9 cellular contexts compared by ENCODE assay signal in genomic region chr17:47897561-47897960, GRCh38. TPM values are rescaled to one million over a fixed set of nuclear protein-coding genes. Genes with fewer than 3 reads are reported as not detected.
DNase-seq lines count a peak whose midpoint lies in the region; ATAC-seq and TF ChIP-seq lines count a peak whose summit lies in the region.
"Had no signal": no experiment of that assay in that cellular context is flagged by ENCODE, and none has a peak within 500 bp of the region (broad histone marks: within the 10 kb centered on the region; RNA-seq: fewer than 3 reads in every experiment).

No MANE protein-coding gene starts in this region.

- CTCF ChIA-PET in CD4-positive, alpha-beta T cell (lab: Charles Lee), result interaction anchor here (1.1 kb wide), 1 partner anchor 55 kb away, joined by 3 read pairs; no protein-coding TSS in a partner anchor

- ATAC-seq in CD4-positive, alpha-beta T cell (ENCODE audit: poor library complexity), result no peak

- intact Hi-C loops in CD4-positive, alpha-beta T cell (cut with DNase I, micrococcal nuclease), result loop anchor here in 1 of 2 experiments (2.0 to 5.0 kb wide), 3 partner anchors 43 to 245 kb away; partner anchors contain the start of genes PNPO and SNX11
- intact Hi-C loops in testis (cut with DNase I; ENCODE audit: low total_unique reads), result no loop called here

- no peak for DNase-seq in CD4-positive, alpha-beta T cell
- DNase-seq in NB4 (ENCODE audit: low read depth), result no peak
- DNase-seq in nephron progenitor cell, result no peak
- no peak for DNase-seq in NCI-H345 treated with DMSO at 0.1 percent for 48 hours (lab: John Stamatoyannopoulos, UW; ENCODE audit: unreplicated experiment)
- no peak for DNase-seq in NCI-H1417 (lab: John Stamatoyannopoulos, UW)
- DNase-seq in activated CD4-positive, alpha-beta T cell treated with anti-CD3 and anti-CD28 coated beads for 4 hours, result no peak
- DNase-seq in testis, result no peak

- WGBS in ectodermal cell, 2 experiments, result 92 to 96% methylated on average over 5 of the region's 5 CpGs
- WGBS in testis, 2 donors, result 50 to 54% methylated on average over 5 of the region's 5 CpGs

- H3K27ac Mint-ChIP-seq in CD4-positive, alpha-beta T cell, result peak overlapping the region; percentile 94
- H3K27ac Mint-ChIP-seq in nephron progenitor cell, result peak overlapping the region; percentile 88

- peaks cover 65% of the 10 kb centered on the region for H3K36me3 Mint-ChIP-seq in CD4-positive, alpha-beta T cell (ENCODE audit: low read depth)
- peaks cover 8% of the 10 kb centered on the region for H3K36me3 Mint-ChIP-seq in nephron progenitor cell (ENCODE audit: low read depth)

- H3K9me3 ChIP-seq in CD4-positive, alpha-beta T cell (ENCODE audit: control insufficient read depth, low read length), result no peaks in the 10 kb centered on the region
- H3K9me3 ChIP-seq in ectodermal cell (ENCODE audit: control insufficient read depth, low read length), result no peaks in the 10 kb centered on the region
- H3K9me3 ChIP-seq in testis, result no peaks in the 10 kb centered on the region

- TF ChIP-seq POLR2A in NB4 (IDR thresholded peaks at IDR 0.05; ENCODE audit: extremely low read depth, insufficient read length), result no peak
- TF ChIP-seq POLR2A in testis (IDR thresholded peaks at IDR 0.05), result no peak

- no peak overlapping the region for H3K27ac ChIP-seq in CD4-positive, alpha-beta T cell (ENCODE audit: low read depth, low read length)
- H3K27ac ChIP-seq in ectodermal cell (ENCODE audit: insufficient read depth, low read depth, low read length, poor library complexity, severe bottlenecking), result no peak overlapping the region
- peak overlapping the region in 1 of 2 donors; percentile 100 for H3K27ac ChIP-seq in testis

- peaks cover 63% of the 10 kb centered on the region for H3K4me1 Mint-ChIP-seq in CD4-positive, alpha-beta T cell (ENCODE audit: low read depth)
- peaks cover 68% of the 10 kb centered on the region for H3K4me1 Mint-ChIP-seq in nephron progenitor cell

- H3K4me1 ChIP-seq in ectodermal cell (ENCODE audit: control insufficient read depth, insufficient read depth, low read length) (peaks cover 40% of the 10 kb centered on the region), testis (peaks cover 22% of the 10 kb centered on the region)

- H3K27me3 Mint-ChIP-seq in CD4-positive, alpha-beta T cell, result no peaks in the 10 kb centered on the region
- H3K27me3 Mint-ChIP-seq in nephron progenitor cell (ENCODE audit: low read depth, poor library complexity), result peaks cover 3% of the 10 kb centered on the region

- H3K27me3 ChIP-seq in CD4-positive, alpha-beta T cell (ENCODE audit: control insufficient read depth, insufficient read depth, low read length), result no peaks in the 10 kb centered on the region
- H3K27me3 ChIP-seq in ectodermal cell (ENCODE audit: control insufficient read depth, insufficient read depth, low read length, poor library complexity, severe bottlenecking) (no peaks in the 10 kb centered on the region), testis (no peaks in the 10 kb centered on the region)

- peak overlapping the region; percentile 92 for H3K4me3 ChIP-seq in NB4 (ENCODE audit: low read depth, low read length)
- peak overlapping the region; percentile 90 for H3K4me3 ChIP-seq in ectodermal cell (ENCODE audit: insufficient read depth, low read depth, low read length)
- H3K4me3 ChIP-seq in testis, result no peak overlapping the region

- TF ChIP-seq CTCF in CD4-positive, alpha-beta T cell (IDR thresholded peaks at IDR 0.05), result no peak
- TF ChIP-seq CTCF in NB4 (IDR thresholded peaks at IDR 0.05; ENCODE audit: low read depth, low read length) (no peak), nephron progenitor cell (IDR thresholded peaks at IDR 0.05) (no peak), testis (IDR thresholded peaks at IDR 0.05) (no peak)

- no peaks in the 10 kb centered on the region for H3K9me3 Mint-ChIP-seq in CD4-positive, alpha-beta T cell
- no peaks in the 10 kb centered on the region for H3K9me3 Mint-ChIP-seq in nephron progenitor cell

- no peaks in the 10 kb centered on the region for H3K36me3 ChIP-seq in ectodermal cell (ENCODE audit: control insufficient read depth, insufficient read depth, low read length)
- H3K36me3 ChIP-seq in testis (ENCODE audit: low read depth, missing control alignments), result no peaks in the 10 kb centered on the region

- POLR2A ChIA-PET in CD4-positive, alpha-beta T cell (lab: Charles Lee), result interaction anchor here (1.1 to 1.3 kb wide), 2 partner anchors 11 to 56 kb away, joined by 3 to 6 read pairs; partner anchors contain the start of gene SCRN2

- H3K4me3 Mint-ChIP-seq in CD4-positive, alpha-beta T cell, result peak overlapping the region; percentile 96
- peak overlapping the region; percentile 95 for H3K4me3 Mint-ChIP-seq in nephron progenitor cell

RNA-seq across cellular contexts. Expression of gene SP2, which starts 1.5 kb away (rescaled TPM):
- total RNA-seq in CD4-positive, alpha-beta T cell, result 10 to 100 TPM; 19.9 to 21.5 TPM
- 20.6 TPM for polyA plus RNA-seq in ectodermal cell (2013, experiment 1 of 4)
- polyA plus RNA-seq in ectodermal cell (2013, experiment 2 of 4), result 22.6 TPM
- polyA plus RNA-seq in ectodermal cell (2013, experiment 3 of 4), result 15.2 TPM
- polyA plus RNA-seq in ectodermal cell (2013, experiment 4 of 4), result 17.0 TPM
- 10 to 100 TPM; 18.9 to 23.5 TPM for total RNA-seq in testis
- 35.0 TPM for polyA plus RNA-seq in testis (ENCODE audit: insufficient read depth, low read depth, low replicate concordance)

RNA-seq across cellular contexts. Expression of gene PNPO, which starts 43.8 kb away (rescaled TPM):
- total RNA-seq in CD4-positive, alpha-beta T cell, result 1 to 10 TPM; 2.2 to 2.4 TPM
- polyA plus RNA-seq in ectodermal cell (2013, experiment 1 of 4), result 13.1 TPM
- polyA plus RNA-seq in ectodermal cell (2013, experiment 2 of 4), result 12.6 TPM
- 7.5 TPM for polyA plus RNA-seq in ectodermal cell (2013, experiment 3 of 4)
- polyA plus RNA-seq in ectodermal cell (2013, experiment 4 of 4), result 11.0 TPM
- total RNA-seq in testis, result 10 to 100 TPM; 37.5 to 41.7 TPM
- 21.3 TPM for polyA plus RNA-seq in testis (ENCODE audit: insufficient read depth, low read depth, low replicate concordance)

RNA-seq across cellular contexts. Expression of gene SP6, which starts 46.6 kb away (rescaled TPM):
- total RNA-seq in CD4-positive, alpha-beta T cell, result under 1 TPM; 0.17 to 0.27 TPM
- polyA plus RNA-seq in ectodermal cell (2013, experiment 1 of 4), result 6.6 TPM
- polyA plus RNA-seq in ectodermal cell (2013, experiment 2 of 4), result 4.5 TPM
- 2.5 TPM for polyA plus RNA-seq in ectodermal cell (2013, experiment 3 of 4)
- 3.0 TPM for polyA plus RNA-seq in ectodermal cell (2013, experiment 4 of 4)
- under 1 TPM; 0.31 to 0.43 TPM for total RNA-seq in testis
- 0.79 TPM for polyA plus RNA-seq in testis (ENCODE audit: insufficient read depth, low read depth, low replicate concordance)
- total RNA-seq: RPMI7951 had no signal

RNA-seq across cellular contexts. Expression of gene SCRN2, which starts 56.5 kb away (rescaled TPM):
- 10 to 100 TPM; 15.3 to 17.2 TPM for total RNA-seq in CD4-positive, alpha-beta T cell
- polyA plus RNA-seq in ectodermal cell (2013, experiment 1 of 4), result 67.0 TPM
- 58.6 TPM for polyA plus RNA-seq in ectodermal cell (2013, experiment 2 of 4)
- polyA plus RNA-seq in ectodermal cell (2013, experiment 3 of 4), result 53.7 TPM
- 60.5 TPM for polyA plus RNA-seq in ectodermal cell (2013, experiment 4 of 4)
- 10 to 100 TPM; 31.0 to 38.0 TPM for total RNA-seq in testis
- polyA plus RNA-seq in testis (ENCODE audit: insufficient read depth, low read depth, low replicate concordance), result 25.6 TPM

Comparison
In these comparisons a context has a peak if more than half of its experiments do, and no peak if none do; other contexts are left out.
1. H3K4me3 ChIP-seq: peak in NB4 (single experiment) and ectodermal cell (single experiment); none in testis (0 of 2).
2. RNA of gene PNPO, which starts 43.8 kb away (total RNA-seq): 37.5 to 41.7 TPM in testis; 2.2 to 2.4 TPM in CD4-positive, alpha-beta T cell; every median in the first group is over 10 times any median in the second.